In the genomic region with DNA sequence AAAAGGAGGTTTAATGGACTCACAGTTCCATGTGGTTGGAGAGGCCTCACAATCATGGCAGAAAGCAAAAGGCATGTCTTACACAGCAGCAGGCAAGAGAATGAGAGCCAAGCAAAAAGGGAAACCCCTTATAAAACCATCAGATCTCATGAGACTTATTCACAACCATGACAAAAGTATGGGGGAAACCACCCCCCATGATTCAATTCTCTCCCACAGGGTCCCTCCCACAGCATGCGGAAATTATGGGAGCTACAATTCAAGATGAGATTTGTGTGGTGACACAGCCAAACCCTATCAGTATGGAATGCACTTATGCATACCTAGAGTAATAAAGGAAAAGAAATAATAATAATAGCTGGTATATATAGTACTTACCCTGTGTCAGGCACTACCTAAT, we compare ENCODE assay signal across 21 cellular contexts.
"Had no signal": no experiment of that assay in that cellular context is flagged by ENCODE, and none has a peak within 500 bp of the region (broad histone marks: within the 10 kb centered on the region; RNA-seq: fewer than 3 reads in every experiment).

No MANE protein-coding gene starts in this region.

- H3K27ac ChIP-seq: ascending aorta, foreskin keratinocyte, left lung, pancreas, suprapubic skin had no signal

- H3K27me3 ChIP-seq: ascending aorta, foreskin keratinocyte, left lung, pancreas, suprapubic skin had no signal

- H3K9me3 ChIP-seq: ascending aorta, left lung, mucosa of descending colon, pancreas, suprapubic skin had no signal

- H3K36me3 ChIP-seq: ascending aorta, left lung, pancreas, suprapubic skin had no signal

- H3K4me3 ChIP-seq: ascending aorta, left lung, mucosa of descending colon, pancreas, suprapubic skin had no signal

- H3K36me3 Mint-ChIP-seq: naive thymus-derived CD4-positive, alpha-beta T cell; stimulated activated memory B cell treated with anti-CD40 and anti-IgM and Interleukin-4, amounts not matched to agents 10 μg/mL and 1 μg/mL and 100 μg/mL, for 72 hours; WTC11 had no signal

- H3K4me1 ChIP-seq: pancreas had no signal

- H3K4me3 Mint-ChIP-seq: effector memory CD8-positive, alpha-beta T cell; naive thymus-derived CD4-positive, alpha-beta T cell; stimulated activated memory B cell treated with anti-CD40 and anti-IgM and Interleukin-4, amounts not matched to agents 10 μg/mL and 1 μg/mL and 100 μg/mL, for 72 hours; T-helper 1 cell treated with Interleukin-12 subunit alpha and Interleukin-12 subunit beta and Interleukin-4 antibody, amounts not matched to agents 30 μg/mL and 1 μg/mL, for 36 hours; WTC11 had no signal

- H3K9me3 Mint-ChIP-seq: effector memory CD8-positive, alpha-beta T cell; naive thymus-derived CD4-positive, alpha-beta T cell; stimulated activated memory B cell treated with anti-CD40 and anti-IgM and Interleukin-4, amounts not matched to agents 10 μg/mL and 1 μg/mL and 100 μg/mL, for 72 hours; T-helper 1 cell treated with Interleukin-12 subunit alpha and Interleukin-12 subunit beta and Interleukin-4 antibody, amounts not matched to agents 30 μg/mL and 1 μg/mL, for 36 hours; WTC11 had no signal

- DNase-seq: activated CD8-positive, alpha-beta memory T cell treated with anti-CD3 and anti-CD28 coated beads, Interleukin-2, amount 50 U/mL, for 4 hours; activated effector memory CD4-positive, alpha-beta T cell treated with Interleukin-2 at 50 U/mL for 16 hours; dermis blood vessel endothelial cell; effector memory CD8-positive, alpha-beta T cell; foreskin keratinocyte; glutamatergic neuron; hypothalamus; kidney; left lung; mammary epithelial cell; mucosa of descending colon; pancreas; SIG-M5; trophoblast cell had no signal

- H3K27ac Mint-ChIP-seq: effector memory CD8-positive, alpha-beta T cell; stimulated activated memory B cell treated with anti-CD40 and anti-IgM and Interleukin-4, amounts not matched to agents 10 μg/mL and 1 μg/mL and 100 μg/mL, for 72 hours; T-helper 1 cell treated with Interleukin-12 subunit alpha and Interleukin-12 subunit beta and Interleukin-4 antibody, amounts not matched to agents 30 μg/mL and 1 μg/mL, for 36 hours; WTC11 had no signal

- H3K27me3 Mint-ChIP-seq: stimulated activated memory B cell treated with anti-CD40 and anti-IgM and Interleukin-4, amounts not matched to agents 10 μg/mL and 1 μg/mL and 100 μg/mL, for 72 hours had no signal

- ATAC-seq: effector memory CD8-positive, alpha-beta T cell; foreskin keratinocyte; left lung; mucosa of descending colon; naive thymus-derived CD4-positive, alpha-beta T cell; pancreas; sciatic nerve; stimulated activated memory B cell treated with anti-CD40 and anti-IgM and Interleukin-4, amounts not matched to agents 10 μg/mL and 1 μg/mL and 100 μg/mL, for 72 hours; WTC11 had no signal
